25 cellular contexts compared by ENCODE assay signal in the genomic region with DNA sequence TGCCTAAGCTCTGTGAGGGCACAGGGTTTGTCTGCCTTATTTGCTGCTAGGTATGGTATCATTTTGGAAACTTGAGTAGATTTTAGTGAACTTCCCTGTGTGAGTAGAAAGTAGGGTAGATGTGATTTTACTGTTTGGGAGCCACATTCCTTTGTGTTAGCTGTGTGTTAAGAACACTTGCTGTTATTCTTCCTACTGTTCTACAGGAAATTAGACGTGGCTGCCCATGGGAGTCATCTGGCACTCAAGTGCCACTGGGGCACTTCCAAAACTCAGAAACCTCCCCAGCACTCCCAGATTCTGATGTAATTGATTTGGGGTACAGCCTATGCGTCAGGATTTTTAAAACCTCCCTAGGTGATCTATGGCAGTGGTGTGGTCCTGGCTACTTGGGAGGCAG.
"Had no signal": no experiment of that assay in that cellular context is flagged by ENCODE, and none has a peak within 500 bp of the region (broad histone marks: within the 10 kb centered on the region; RNA-seq: fewer than 3 reads in every experiment).

No MANE protein-coding gene starts in this region.

- ATAC-seq: activated CD4-positive, CD25-positive, alpha-beta regulatory T cell treated with anti-CD3 and anti-CD28 coated beads, Interleukin-2, amount 50 U/mL, for 24 hours; esophagus mucosa; pancreas; psoas muscle; stimulated activated naive CD8-positive, alpha-beta T cell treated with anti-CD3 and anti-CD28 coated beads, Interleukin-15, Interleukin-2, amounts not matched to agents 100 U/mL and 50 U/mL, for 24 hours had no signal

- H3K9me3 Mint-ChIP-seq: activated CD4-positive, alpha-beta memory T cell treated with anti-CD3 and anti-CD28 coated beads, Interleukin-2, amount 10 ng/mL, durations not matched to agents 7 days and 5 days; activated CD4-positive, alpha-beta T cell treated with anti-CD3 and anti-CD28 coated beads, Interleukin-2, amount 10 ng/mL, durations not matched to agents 24 days and 14 days; activated naive CD8-positive, alpha-beta T cell treated with anti-CD3 and anti-CD28 coated beads, Interleukin-2, amount 50 U/mL, for 24 hours; activated T-helper 1 cell treated with anti-CD3 and anti-CD28 coated beads, Interleukin-12 subunit alpha, Interleukin-12 subunit beta, Interleukin-2, Interleukin-4 antibody, amounts not matched to agents 30 ng/mL and 10 ng/mL and 1 ng/mL, durations not matched to agents 14 hours and 24 hours and 36 hours; memory B cell; nephron; T-helper 1 cell treated with Interleukin-12 subunit alpha and Interleukin-12 subunit beta and Interleukin-4 antibody, amounts not matched to agents 30 μg/mL and 1 μg/mL, for 36 hours had no signal

- H3K36me3 ChIP-seq: brain microvascular endothelial cell, pancreas, right atrium auricular region, transverse colon, uterus had no signal

- DNase-seq: activated CD4-positive, alpha-beta memory T cell treated with anti-CD3 and anti-CD28 coated beads, Interleukin-2, amount 10 ng/mL, durations not matched to agents 7 days and 5 days; activated CD4-positive, alpha-beta T cell treated with anti-CD3 and anti-CD28 coated beads, Interleukin-2, amount 10 ng/mL, durations not matched to agents 24 days and 14 days; activated gamma-delta T cell; activated naive CD4-positive, alpha-beta T cell treated with anti-CD3 and anti-CD28 coated beads, Interleukin-2, amount 50 U/mL, for 16 hours; activated naive CD8-positive, alpha-beta T cell treated with anti-CD3 and anti-CD28 coated beads, Interleukin-2, amount 50 U/mL, for 24 hours; anterior cingulate cortex; brain microvascular endothelial cell; caudate nucleus; dermis blood vessel endothelial cell; effector CD8-positive, alpha-beta T cell; hippocampal formation; pancreas; psoas muscle; stimulated activated CD4-positive, alpha-beta T cell treated with anti-CD3 and anti-CD28 coated beads, Interleukin-12 subunit alpha, Interleukin-12 subunit beta, amount 100 ng/mL, for 4 hours; stimulated activated CD4-positive, alpha-beta T cell treated with anti-CD3 and anti-CD28 coated beads, Interleukin-4, amount 100 ng/mL, for 4 hours; stimulated activated naive CD8-positive, alpha-beta T cell treated with anti-CD3 and anti-CD28 coated beads, Interleukin-15, Interleukin-2, amounts not matched to agents 100 U/mL and 50 U/mL, for 24 hours; transverse colon; uterus had no signal

- H3K36me3 Mint-ChIP-seq: memory B cell had no signal

- H3K4me1 ChIP-seq: pancreas, uterus had no signal

- H3K4me3 ChIP-seq: pancreas, psoas muscle, right atrium auricular region, transverse colon, uterus had no signal

- H3K4me1 Mint-ChIP-seq: activated CD4-positive, alpha-beta memory T cell treated with anti-CD3 and anti-CD28 coated beads, Interleukin-2, amount 10 ng/mL, durations not matched to agents 7 days and 5 days; activated CD4-positive, alpha-beta T cell treated with anti-CD3 and anti-CD28 coated beads, Interleukin-2, amount 10 ng/mL, durations not matched to agents 24 days and 14 days; activated naive CD8-positive, alpha-beta T cell treated with anti-CD3 and anti-CD28 coated beads, Interleukin-2, amount 50 U/mL, for 24 hours; memory B cell had no signal

- H3K27ac ChIP-seq: brain microvascular endothelial cell, pancreas, psoas muscle, right atrium auricular region, transverse colon, uterus had no signal

- H3K27me3 ChIP-seq: brain microvascular endothelial cell, pancreas, right atrium auricular region, transverse colon, uterus had no signal

- H3K27ac Mint-ChIP-seq: activated CD4-positive, alpha-beta memory T cell treated with anti-CD3 and anti-CD28 coated beads, Interleukin-2, amount 10 ng/mL, durations not matched to agents 7 days and 5 days; activated CD4-positive, alpha-beta T cell treated with anti-CD3 and anti-CD28 coated beads, Interleukin-2, amount 10 ng/mL, durations not matched to agents 24 days and 14 days; activated naive CD8-positive, alpha-beta T cell treated with anti-CD3 and anti-CD28 coated beads, Interleukin-2, amount 50 U/mL, for 24 hours; activated T-helper 1 cell treated with anti-CD3 and anti-CD28 coated beads, Interleukin-12 subunit alpha, Interleukin-12 subunit beta, Interleukin-2, Interleukin-4 antibody, amounts not matched to agents 30 ng/mL and 10 ng/mL and 1 ng/mL, durations not matched to agents 14 hours and 24 hours and 36 hours; memory B cell; nephron; T-helper 1 cell treated with Interleukin-12 subunit alpha and Interleukin-12 subunit beta and Interleukin-4 antibody, amounts not matched to agents 30 μg/mL and 1 μg/mL, for 36 hours had no signal

- H3K4me3 Mint-ChIP-seq: activated CD4-positive, alpha-beta memory T cell treated with anti-CD3 and anti-CD28 coated beads, Interleukin-2, amount 10 ng/mL, durations not matched to agents 7 days and 5 days; activated CD4-positive, alpha-beta T cell treated with anti-CD3 and anti-CD28 coated beads, Interleukin-2, amount 10 ng/mL, durations not matched to agents 24 days and 14 days; activated naive CD8-positive, alpha-beta T cell treated with anti-CD3 and anti-CD28 coated beads, Interleukin-2, amount 50 U/mL, for 24 hours; activated T-helper 1 cell treated with anti-CD3 and anti-CD28 coated beads, Interleukin-12 subunit alpha, Interleukin-12 subunit beta, Interleukin-2, Interleukin-4 antibody, amounts not matched to agents 30 ng/mL and 10 ng/mL and 1 ng/mL, durations not matched to agents 14 hours and 24 hours and 36 hours; memory B cell; nephron; T-helper 1 cell treated with Interleukin-12 subunit alpha and Interleukin-12 subunit beta and Interleukin-4 antibody, amounts not matched to agents 30 μg/mL and 1 μg/mL, for 36 hours had no signal

- H3K9me3 ChIP-seq: pancreas, psoas muscle, right atrium auricular region, transverse colon, uterus had no signal
